8 cellular contexts compared by ENCODE assay signal in the genomic region with DNA sequence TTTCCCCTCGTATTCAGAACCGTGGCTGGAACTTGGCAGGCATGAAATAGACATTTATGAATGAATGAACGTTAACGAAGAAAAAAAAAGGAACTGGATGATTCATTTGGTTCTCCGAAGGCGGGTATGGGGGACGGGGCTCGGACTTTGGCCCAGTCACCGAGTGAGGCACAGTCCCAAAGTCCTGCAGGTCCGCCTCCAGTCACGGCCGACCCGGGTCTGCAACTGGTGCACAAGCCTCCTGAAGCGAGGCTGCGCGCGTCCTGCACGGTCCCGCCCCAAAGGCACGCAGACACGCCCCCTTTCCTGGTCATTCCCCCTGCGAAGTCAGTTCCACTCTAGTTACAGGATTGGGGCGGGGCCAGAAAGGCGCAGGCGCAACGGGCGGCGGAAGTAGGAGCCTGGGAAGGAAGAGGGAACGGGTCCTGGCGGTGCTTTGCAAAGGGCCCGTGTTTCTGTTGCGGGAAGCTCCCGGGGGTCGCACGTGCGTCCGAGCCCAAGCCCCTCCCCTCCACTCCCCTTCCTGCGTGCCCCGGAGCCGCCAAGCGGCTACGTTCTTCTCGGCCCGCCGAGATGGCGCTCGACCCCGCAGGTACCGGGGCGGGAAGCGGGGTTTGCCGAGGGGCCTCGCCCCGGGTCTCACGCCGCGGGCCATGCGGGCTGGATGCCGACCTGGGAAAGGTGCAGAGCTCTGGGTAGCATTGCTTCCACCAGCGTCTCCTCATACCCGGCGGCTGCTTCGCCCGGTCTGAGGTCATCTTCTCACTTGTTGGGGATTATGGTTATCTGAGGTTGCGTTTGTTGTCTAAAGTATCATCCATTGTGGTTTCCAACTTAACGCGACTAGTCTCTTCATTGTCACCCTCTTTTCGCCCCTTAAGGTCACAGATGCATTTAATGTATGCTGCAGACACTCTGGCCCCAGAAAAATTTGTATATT. TPM values are rescaled to one million over a fixed set of nuclear protein-coding genes. Genes with fewer than 3 reads are reported as not detected.
A peak's percentile ranks its signal among the peaks of the same experiment; 100 is the strongest.
DNase-seq lines count a peak whose midpoint lies in the region; ATAC-seq, FAIRE-seq and TF ChIP-seq lines count a peak whose summit lies in the region.

A gene with protein sequence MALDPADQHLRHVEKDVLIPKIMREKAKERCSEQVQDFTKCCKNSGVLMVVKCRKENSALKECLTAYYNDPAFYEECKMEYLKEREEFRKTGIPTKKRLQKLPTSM (plus strand): TSS at position 399 of the 940 bp plus-strand sequence. CDS start 175 bp downstream, at position 574.

- no peaks in the 10 kb centered on the region for H4K20me1 ChIP-seq in mammary epithelial cell (ENCODE audit: insufficient read depth, low read length)

- FAIRE-seq in small intestine (lab: Jason Lieb, UNC): no peak

- intact Hi-C loops in mammary epithelial cell (cut with micrococcal nuclease): loop anchor here (2.0 kb wide), 1 partner anchor 529 kb away; no protein-coding TSS in a partner anchor

- ATAC-seq in GM18873 (IDR thresholded peaks at IDR 0.05; ENCODE audit: low FRiP score, unreplicated experiment) (peak; percentile 99), HG03139 (IDR thresholded peaks at IDR 0.05; ENCODE audit: unreplicated experiment) (peak; percentile 95)

- DNase-seq in ACHN: peak; percentile 94
- peak; percentile 96 for DNase-seq in NCI-H2227 (lab: John Stamatoyannopoulos, UW; ENCODE audit: unreplicated experiment)
- peak; percentile 98 for DNase-seq in WERI-Rb-1
- DNase-seq in mammary epithelial cell: peak; percentile 93
- DNase-seq in small intestine: peak; percentile 98

- CTCF ChIA-PET in mammary epithelial cell (lab: Charles Lee; ENCODE audit: low non-redundant PET): no interaction called here

- dilution Hi-C loops in mammary epithelial cell (cut with HindIII; ENCODE audit: low sequenced_read_pairs): no loop called here

- 6% methylated on average over 18 of the region's 68 CpGs for WGBS in mammary epithelial cell (ENCODE audit: low coverage, missing lambda C conversion rate)
- WGBS in small intestine, 3 donors: 0 to 1% (median 0%) methylated on average over 65 to 68 of the region's 68 CpGs

- H3K9ac ChIP-seq in mammary epithelial cell (ENCODE audit: insufficient read depth, low read length) (peak within 1 kb of the TSS; percentile 82), iPS-20b (ENCODE audit: low read depth, low read length) (peak within 1 kb of the TSS; percentile 89)

- H3K27me3 ChIP-seq in WERI-Rb-1 (ENCODE audit: insufficient read depth, low read depth, severe bottlenecking) (no peaks in the 10 kb centered on the region), mammary epithelial cell (ENCODE audit: insufficient read depth, low read length) (no peaks in the 10 kb centered on the region), iPS-20b (ENCODE audit: insufficient read depth, low read length) (no peaks in the 10 kb centered on the region), small intestine (ENCODE audit: control insufficient read depth in 2 of 2, insufficient read depth in 2 of 2, low read length in 2 of 2) (no peaks in the 10 kb centered on the region)

- H3K4me3 ChIP-seq in WERI-Rb-1 (ENCODE audit: low read depth, low read length) (peak within 1 kb of the TSS; percentile 83), mammary epithelial cell (replicated peaks in 1 of 3; ENCODE audit: insufficient read depth in 1 of 3, low read depth in 2 of 3, low read length in 3 of 3) (peak within 1 kb of the TSS; percentile 64 to 84 (median 81)), iPS-20b (ENCODE audit: low read length) (peak within 1 kb of the TSS; percentile 91), small intestine (ENCODE audit: low read depth in 1 of 2, low read length in 2 of 2) (peak within 1 kb of the TSS; percentile 73 to 83)

- no TSS peak for BruUV-seq in mammary epithelial cell (replicated peaks; lab: Mats Ljungman, UMichigan)

- peak within 1 kb of the TSS; percentile 94 for H2AFZ ChIP-seq in mammary epithelial cell (ENCODE audit: low read depth, low read length)

- in situ Hi-C loops in ACHN (cut with HindIII; ENCODE audit: low pct_ligation_motif_present, low pct_unique_long_range_greater_than_20kb, low sequenced_read_pairs) (no loop called here), mammary epithelial cell (cut with MboI; ENCODE audit: low sequenced_read_pairs in 2 of 2) (no loop called here)

- H3K4me2 ChIP-seq in mammary epithelial cell (ENCODE audit: insufficient read depth, low read depth, low read length): peak within 1 kb of the TSS; percentile 80

- peaks cover 7% of the 10 kb centered on the region for H3K4me1 ChIP-seq in mammary epithelial cell (ENCODE audit: insufficient read depth, low read length)
- peaks cover 24% of the 10 kb centered on the region; the same call in 1 of the 2 replicates for H3K4me1 ChIP-seq in iPS-20b (ENCODE audit: insufficient read depth, low read length)
- H3K4me1 ChIP-seq in small intestine (ENCODE audit: control insufficient read depth in 2 of 2, insufficient read depth in 1 of 2, low read depth in 1 of 2, low read length in 1 of 2): peaks cover 0 to 4% of the 10 kb centered on the region in 2 donors

- H3K27ac ChIP-seq in WERI-Rb-1: peak within 1 kb of the TSS; percentile 78
- peak within 1 kb of the TSS; percentile 60 for H3K27ac ChIP-seq in mammary epithelial cell (ENCODE audit: insufficient read depth, low read depth, low read length)
- H3K27ac ChIP-seq in iPS-20b (ENCODE audit: low read length): peak within 1 kb of the TSS; percentile 72
- peak within 1 kb of the TSS; percentile 83 to 90 for H3K27ac ChIP-seq in small intestine (ENCODE audit: low read depth in 1 of 2, low read length in 1 of 2)

- H3K36me3 ChIP-seq in WERI-Rb-1 (no peaks in the 10 kb centered on the region; the same call in 1 of the 2 replicates), mammary epithelial cell (ENCODE audit: insufficient read depth, low read length) (no peaks in the 10 kb centered on the region), iPS-20b (ENCODE audit: insufficient read depth, low read depth, low read length) (no peaks in the 10 kb centered on the region), small intestine (ENCODE audit: control insufficient read depth in 2 of 2, insufficient read depth in 2 of 2, low read length in 2 of 2) (no peaks in the 10 kb centered on the region)

- TF ChIP-seq CTCF in WERI-Rb-1 (IDR thresholded peaks at IDR 0.05; ENCODE audit: low read depth, low read length) (no peak), mammary epithelial cell (conservative IDR thresholded peaks at IDR 0.05 in 1 of 2, IDR thresholded peaks at IDR 0.05 in 1 of 2; ENCODE audit: extremely low read depth in 1 of 2, insufficient read depth in 1 of 2, low read depth in 1 of 2, low read length in 2 of 2) (no peak)

- H3K9me3 ChIP-seq in WERI-Rb-1 (ENCODE audit: severe bottlenecking) (no peaks in the 10 kb centered on the region), mammary epithelial cell (replicated peaks; ENCODE audit: insufficient read depth, low read length) (no peaks in the 10 kb centered on the region), iPS-20b (ENCODE audit: insufficient read depth, low read depth, low read length) (no peaks in the 10 kb centered on the region), small intestine (ENCODE audit: control insufficient read depth, low read depth) (no peaks in the 10 kb centered on the region)

- H3K79me2 ChIP-seq in mammary epithelial cell (ENCODE audit: insufficient read depth, low read length): peaks cover 48% of the 10 kb centered on the region

RNA-seq across cellular contexts. Expression of the gene that starts here (rescaled TPM):
- total RNA-seq in mammary epithelial cell: 10 to 100 TPM in 1 of 2 donors, 1 to 10 TPM in 1; 5.2 to 19.3 TPM
- polyA plus RNA-seq in mammary epithelial cell: 21.4 TPM
- polyA minus RNA-seq in mammary epithelial cell: not detected
- 10 to 100 TPM; 43.2 to 57.3 (median 51.4) TPM for polyA plus RNA-seq in small intestine

Comparison
In these comparisons a context has a peak if more than half of its experiments do, and no peak if none do; other contexts are left out.
1. Peak in every context shown above with its lines: DNase-seq, ATAC-seq, H3K4me3 ChIP-seq and H3K27ac ChIP-seq.